ENCODE assay signal across 22 cellular contexts in the genomic region with DNA sequence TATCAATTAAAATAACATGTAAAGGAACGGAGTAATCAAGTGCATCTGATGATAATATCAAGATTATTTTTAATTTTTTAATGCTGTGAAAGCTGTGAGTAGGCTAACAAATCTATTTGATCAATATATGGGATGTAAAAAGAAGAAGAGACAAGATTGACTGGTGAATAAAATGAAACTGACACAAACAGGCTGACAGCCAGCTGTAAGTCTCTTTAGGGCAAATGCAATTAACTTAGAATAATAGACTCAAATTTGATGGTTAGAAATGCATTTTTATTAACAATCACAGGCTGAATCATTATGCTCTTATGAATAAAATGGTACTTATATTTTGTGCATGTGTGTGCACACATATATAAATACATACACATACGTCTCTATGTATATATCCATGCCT.
"Had no signal": no experiment of that assay in that cellular context is flagged by ENCODE, and none has a peak within 500 bp of the region (broad histone marks: within the 10 kb centered on the region; RNA-seq: fewer than 3 reads in every experiment).

No MANE protein-coding gene starts in this region.

- H3K27ac ChIP-seq: coronary artery, epithelial cell of prostate, esophagus squamous epithelium, gastrocnemius medialis, heart right ventricle, left lung, lower lobe of right lung had no signal

- H3K4me3 ChIP-seq: coronary artery, dorsolateral prefrontal cortex, esophagus squamous epithelium, gastrocnemius medialis, heart right ventricle, left lung, lower lobe of right lung, mucosa of descending colon had no signal

- DNase-seq: dermis blood vessel endothelial cell; dorsolateral prefrontal cortex; effector CD4-positive, alpha-beta T cell; effector memory CD8-positive, alpha-beta T cell; endodermal cell; erythroblast; esophagus squamous epithelium; foreskin fibroblast; foreskin melanocyte; gastrocnemius medialis; glutamatergic neuron; head of caudate nucleus; heart right ventricle; hippocampal formation; left cardiac atrium; left lung; left ventricle myocardium superior; lower lobe of right lung; mesenchymal stem cell; mucosa of descending colon had no signal

- H3K27me3 ChIP-seq: esophagus squamous epithelium, gastrocnemius medialis, heart right ventricle, left lung had no signal

- H3K36me3 ChIP-seq: esophagus squamous epithelium, gastrocnemius medialis, heart right ventricle, left lung, lower lobe of right lung had no signal

- H3K9me3 ChIP-seq: esophagus squamous epithelium, gastrocnemius medialis, left lung, lower lobe of right lung, mucosa of descending colon had no signal
